In genomic region chr1:47808612-47809011, GRCh38 we compare ENCODE assay signal across 2 cellular contexts.
TF ChIP-seq lines count a peak whose summit lies in the region.

No MANE protein-coding gene starts in this region.

TF ChIP-seq in SK-N-SH, 30 proteins besides CTCF, POLR2A, EP300 and RAD21 (continued from another document):
- 0 out of 2 replicates have a peak, but pooled peaks have one; percentile 55 for TF ChIP-seq REST (IDR thresholded peaks at IDR 0.05; ENCODE audit: low read depth, low read length)
- no peak for TF ChIP-seq YY1 (IDR thresholded peaks at IDR 0.05; ENCODE audit: low read depth)
- TF ChIP-seq ELF1 (IDR thresholded peaks at IDR 0.05), result no peak
- TF ChIP-seq POLR2AphosphoS5 (IDR thresholded peaks at IDR 0.05; ENCODE audit: low read depth, low read length), result no peak

TF ChIP-seq in SK-N-SH treated with all-trans-retinoic acid at 6 μM for 48 hours, 23 proteins besides CTCF, POLR2A, EP300 and RAD21 (continued from another document):
- TF ChIP-seq, protein P1, sequence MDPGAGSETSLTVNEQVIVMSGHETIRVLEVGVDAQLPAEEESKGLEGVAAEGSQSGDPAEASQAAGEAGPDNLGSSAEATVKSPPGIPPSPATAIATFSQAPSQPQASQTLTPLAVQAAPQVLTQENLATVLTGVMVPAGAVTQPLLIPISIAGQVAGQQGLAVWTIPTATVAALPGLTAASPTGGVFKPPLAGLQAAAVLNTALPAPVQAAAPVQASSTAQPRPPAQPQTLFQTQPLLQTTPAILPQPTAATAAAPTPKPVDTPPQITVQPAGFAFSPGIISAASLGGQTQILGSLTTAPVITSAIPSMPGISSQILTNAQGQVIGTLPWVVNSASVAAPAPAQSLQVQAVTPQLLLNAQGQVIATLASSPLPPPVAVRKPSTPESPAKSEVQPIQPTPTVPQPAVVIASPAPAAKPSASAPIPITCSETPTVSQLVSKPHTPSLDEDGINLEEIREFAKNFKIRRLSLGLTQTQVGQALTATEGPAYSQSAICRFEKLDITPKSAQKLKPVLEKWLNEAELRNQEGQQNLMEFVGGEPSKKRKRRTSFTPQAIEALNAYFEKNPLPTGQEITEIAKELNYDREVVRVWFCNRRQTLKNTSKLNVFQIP (CRISPR knock-in tag; IDR thresholded peaks at IDR 0.05; ENCODE audit: borderline replicate concordance, low read depth), result no peak
- TF ChIP-seq ESRRG (CRISPR knock-in tag; IDR thresholded peaks at IDR 0.05) (no peak), ZFP3 (CRISPR knock-in tag; IDR thresholded peaks at IDR 0.05) (no peak), CSDC2 (CRISPR knock-in tag; IDR thresholded peaks at IDR 0.05) (no peak), TCF4 (CRISPR knock-in tag; IDR thresholded peaks at IDR 0.05; ENCODE audit: borderline replicate concordance) (no peak)
